ENCODE assay signal across 8 cellular contexts in the genomic region with DNA sequence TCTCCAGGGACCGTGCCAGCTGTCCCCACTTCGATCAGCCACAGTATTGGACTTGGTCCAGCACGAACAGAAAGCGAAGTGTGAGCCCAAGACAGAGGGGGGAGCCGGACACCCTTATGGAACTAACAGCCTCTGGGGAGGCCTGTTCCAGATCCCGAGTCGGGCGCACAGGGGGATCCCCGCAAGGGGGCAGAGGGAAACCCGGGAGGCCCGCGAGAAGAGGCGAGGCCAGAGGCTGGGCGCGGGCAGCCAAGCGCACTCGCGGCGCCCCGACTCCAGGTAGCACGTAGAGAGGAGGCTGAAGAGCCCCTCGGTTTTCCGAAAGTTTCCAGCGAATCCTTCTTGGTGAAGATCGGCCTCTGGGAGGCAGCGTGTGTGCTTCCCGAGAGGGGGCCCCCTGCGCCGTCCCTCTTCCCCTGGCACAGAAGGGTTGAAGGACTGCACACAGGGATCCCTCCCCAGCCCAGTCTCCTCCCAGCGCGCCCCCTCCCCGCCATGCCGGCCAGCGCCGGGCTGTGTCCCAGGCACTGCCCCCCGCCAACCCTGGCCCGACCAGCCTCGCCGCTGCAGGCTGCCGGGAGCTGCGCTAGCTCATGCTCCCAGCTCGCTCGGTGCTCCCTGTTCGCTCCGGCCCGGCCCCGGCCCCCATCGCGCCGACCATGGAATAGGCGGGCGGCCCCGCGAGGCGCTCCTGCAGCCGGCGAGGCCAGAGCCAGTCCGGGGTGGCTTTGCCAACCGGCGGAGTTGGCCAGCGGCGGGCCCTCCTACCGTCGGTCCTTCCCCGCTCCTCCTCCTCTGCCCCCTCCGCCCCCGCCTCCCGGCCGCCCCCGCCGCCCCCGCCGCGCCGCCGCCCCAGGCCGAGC. TPM values are rescaled to one million over a fixed set of nuclear protein-coding genes. Genes with fewer than 3 reads are reported as not detected.
A peak's percentile ranks its signal among the peaks of the same experiment; 100 is the strongest.
DNase-seq lines count a peak whose midpoint lies in the region; ATAC-seq and TF ChIP-seq lines count a peak whose summit lies in the region.

No MANE protein-coding gene starts in this region.

- H3K9me3 Mint-ChIP-seq in chondrocyte (ENCODE audit: low read depth): no peaks in the 10 kb centered on the region

- H3K4me3 ChIP-seq in LNCaP clone FGC (ENCODE audit: low read depth, low read length): peak overlapping the region; percentile 18; the same call in 1 of the 2 replicates
- H3K4me3 ChIP-seq in lower lobe of right lung: peak overlapping the region; percentile 63
- H3K4me3 ChIP-seq in tibial nerve: peak overlapping the region; percentile 20 to 59 (median 38)

- no peak for TF ChIP-seq EP300 in tibial nerve (IDR thresholded peaks at IDR 0.05)

- DNase-seq in COR-L47 (lab: John Stamatoyannopoulos, UW) (peak; percentile 23), LNCaP clone FGC (ENCODE audit: low read depth) (no peak), chondrocyte (ENCODE audit: low spot score) (no peak), lower lobe of right lung (peak; percentile 71), tibial nerve (ENCODE audit: low spot score in 2 of 2) (no peak), T-helper 9 cell (no peak), superior temporal gyrus (ENCODE audit: extremely low spot score) (no peak)
- DNase-seq in stimulated activated CD8-positive, alpha-beta memory T cell treated with anti-CD3 and anti-CD28 coated beads, Interleukin-4, amount 100 ng/mL, for 48 hours: no peak

- peaks cover 3% of the 10 kb centered on the region for H3K4me1 Mint-ChIP-seq in chondrocyte (ENCODE audit: low read depth)

- H3K27me3 ChIP-seq in lower lobe of right lung (ENCODE audit: low read depth) (peaks cover 12% of the 10 kb centered on the region), tibial nerve (peaks cover 0 to 25% of the 10 kb centered on the region in 2 donors)

- H3K9me3 ChIP-seq in lower lobe of right lung (no peaks in the 10 kb centered on the region), tibial nerve (no peaks in the 10 kb centered on the region)

- H3K27me3 Mint-ChIP-seq in chondrocyte (ENCODE audit: low read depth): peaks cover 58% of the 10 kb centered on the region

- H3K36me3 Mint-ChIP-seq in chondrocyte (ENCODE audit: low read depth): no peaks in the 10 kb centered on the region

- TF ChIP-seq CTCF in LNCaP clone FGC (IDR thresholded peaks at IDR 0.05; ENCODE audit: control insufficient read depth, extremely low read depth, insufficient read depth) (peak; percentile 24; the same call in 1 of the 2 replicates), chondrocyte (IDR thresholded peaks at IDR 0.05) (peak; percentile 26), lower lobe of right lung (IDR thresholded peaks at IDR 0.05) (no peak), tibial nerve (IDR thresholded peaks at IDR 0.05) (no peak)

- H3K36me3 ChIP-seq in lower lobe of right lung: no peaks in the 10 kb centered on the region
- H3K36me3 ChIP-seq in tibial nerve: no peaks in the 10 kb centered on the region

- H3K4me3 Mint-ChIP-seq in chondrocyte (ENCODE audit: unreplicated experiment): peak overlapping the region; percentile 35

- peaks cover 23% of the 10 kb centered on the region for H3K4me1 ChIP-seq in lower lobe of right lung
- H3K4me1 ChIP-seq in tibial nerve: peaks cover 0 to 29% (median 0%) of the 10 kb centered on the region in 4 donors

- peak; percentile 64 to 70 for ATAC-seq in lower lobe of right lung

- WGBS in tibial nerve, 2 donors: 1 to 3% methylated on average over 24 to 53 of the region's 77 CpGs

- intact Hi-C loops in lower lobe of right lung (cut with DNase I): no loop called here

- TF ChIP-seq POLR2A in tibial nerve (IDR thresholded peaks at IDR 0.05): no peak

- no peak overlapping the region for H3K27ac Mint-ChIP-seq in chondrocyte (ENCODE audit: unreplicated experiment)

- H3K27ac ChIP-seq in lower lobe of right lung (peak overlapping the region; percentile 60), tibial nerve (peak overlapping the region in 1 of 4 donors; percentile 58)

RNA-seq across cellular contexts. Expression of a gene that starts 0.6 kb away (rescaled TPM):
- total RNA-seq in chondrocyte (0.10 TPM in 2 of 3 replicates, not detected in the other), lower lobe of right lung (7.9 TPM), tibial nerve (1 to 10 TPM; 1.3 to 4.0 (median 2.7) TPM)

Comparison
In these comparisons a context has a peak if more than half of its experiments do, and no peak if none do; other contexts are left out.
1. DNase-seq: peak in COR-L47 (single experiment) and lower lobe of right lung (single experiment); none in LNCaP clone FGC (single experiment), chondrocyte (single experiment), tibial nerve (0 of 2), T-helper 9 cell (single experiment), stimulated activated CD8-positive, alpha-beta memory T cell treated with anti-CD3 and anti-CD28 coated beads, Interleukin-4, amount 100 ng/mL, for 48 hours (single experiment) and superior temporal gyrus (single experiment).
2. CTCF ChIP-seq: peak in LNCaP clone FGC (single experiment) and chondrocyte (single experiment); none in lower lobe of right lung (single experiment) and tibial nerve (0 of 5).
3. Peak in every context shown above with its lines, with median percentiles within 50 percentile points of each other: H3K4me3 ChIP-seq.